Comparison of ENCODE assay signal across 19 cellular contexts in the genomic region with DNA sequence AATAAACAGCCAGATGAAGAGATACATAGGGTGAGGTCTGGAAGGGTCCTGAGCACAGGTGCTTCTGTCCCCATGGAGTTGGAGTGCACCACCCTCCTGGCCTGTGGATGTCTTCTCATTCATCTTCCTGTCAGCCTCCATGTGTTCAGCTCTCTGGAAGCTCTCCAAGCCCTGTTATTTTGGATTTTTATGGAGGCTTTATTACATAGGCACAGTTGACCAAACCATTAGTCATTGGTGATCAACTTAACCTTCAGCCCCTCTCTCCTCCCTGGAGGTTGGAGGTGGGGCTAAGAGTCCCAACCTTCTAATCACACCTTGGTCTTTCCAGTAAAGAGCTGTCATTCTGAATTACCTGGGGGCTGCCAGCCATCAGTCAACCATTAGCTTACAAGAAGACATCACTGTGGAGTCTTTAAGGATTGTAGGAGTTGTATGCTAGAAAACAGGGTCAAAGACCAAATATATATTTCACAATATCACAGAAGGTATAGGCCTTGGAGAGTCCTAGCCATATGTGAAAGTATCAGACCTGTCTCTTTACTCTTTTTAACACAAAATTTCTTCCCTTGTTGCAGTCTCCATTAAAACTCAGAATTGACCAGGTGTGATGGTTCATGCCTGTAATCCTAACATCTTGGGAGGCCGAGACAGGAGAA. TPM values are rescaled to one million over a fixed set of nuclear protein-coding genes. Genes with fewer than 3 reads are reported as not detected.
DNase-seq lines count a peak whose midpoint lies in the region; ATAC-seq, FAIRE-seq and TF ChIP-seq lines count a peak whose summit lies in the region.
"Had no signal": no experiment of that assay in that cellular context is flagged by ENCODE, and none has a peak within 500 bp of the region (broad histone marks: within the 10 kb centered on the region; RNA-seq: fewer than 3 reads in every experiment).

No MANE protein-coding gene starts in this region.

- H3K4me1 Mint-ChIP-seq in naive thymus-derived CD8-positive, alpha-beta T cell: peaks cover 24 to 31% (median 30%) of the 10 kb centered on the region in 4 donors

- peak overlapping the region; percentile 31 to 88 (median 72) for H3K27ac Mint-ChIP-seq in naive thymus-derived CD8-positive, alpha-beta T cell
- H3K27ac Mint-ChIP-seq: activated CD4-positive, alpha-beta memory T cell treated with anti-CD3 and anti-CD28 coated beads, Interleukin-2, amount 10 ng/mL, durations not matched to agents 7 days and 5 days had no signal

- no peaks in the 10 kb centered on the region for H3K36me3 ChIP-seq in bronchial epithelial cell (ENCODE audit: control insufficient read depth, insufficient read depth, low read length)
- H3K36me3 ChIP-seq: sigmoid colon had no signal

- ATAC-seq in naive thymus-derived CD8-positive, alpha-beta T cell: no peak
- ATAC-seq in GM21528 (IDR thresholded peaks at IDR 0.05; ENCODE audit: low FRiP score, unreplicated experiment) (no peak), HG03565 (IDR thresholded peaks at IDR 0.05; ENCODE audit: unreplicated experiment) (no peak)

- H3K36me3 Mint-ChIP-seq in naive thymus-derived CD8-positive, alpha-beta T cell: peaks cover 10 to 16% (median 14%) of the 10 kb centered on the region in 3 donors

- CTCF ChIA-PET in RWPE1 (lab: Yijun Ruan, JAX): interaction anchor here (0.8 kb wide), 1 partner anchor 16 kb away, joined by 3 read pairs; no protein-coding TSS in a partner anchor

- H3K27me3 Mint-ChIP-seq in naive thymus-derived CD8-positive, alpha-beta T cell: no peaks in the 10 kb centered on the region
- H3K27me3 Mint-ChIP-seq: activated CD4-positive, alpha-beta memory T cell treated with anti-CD3 and anti-CD28 coated beads, Interleukin-2, amount 10 ng/mL, durations not matched to agents 7 days and 5 days had no signal

- peak overlapping the region in 5 of 10 donors; percentile 13 to 63 (median 39) for H3K4me3 Mint-ChIP-seq in naive thymus-derived CD8-positive, alpha-beta T cell
- H3K4me3 Mint-ChIP-seq: activated CD4-positive, alpha-beta memory T cell treated with anti-CD3 and anti-CD28 coated beads, Interleukin-2, amount 10 ng/mL, durations not matched to agents 7 days and 5 days had no signal

- no peak for TF ChIP-seq CTCF in bronchial epithelial cell (IDR thresholded peaks at IDR 0.05; ENCODE audit: insufficient read depth, low read length, severe bottlenecking)
- no peak for TF ChIP-seq CTCF in RWPE1 (conservative IDR thresholded peaks at IDR 0.05; ENCODE audit: low read depth)

- no peaks in the 10 kb centered on the region for H3K27me3 ChIP-seq in bronchial epithelial cell (ENCODE audit: control insufficient read depth, insufficient read depth, low read length)
- H3K27me3 ChIP-seq: BLaER1 treated with 17β-estradiol and CSF1 and Interleukin-3, amounts not matched to agents 10 nM and 100 nM; sigmoid colon; testis had no signal

- no peak for FAIRE-seq in bronchial epithelial cell (lab: Jason Lieb, UNC)

- peaks cover 0 to 15% (median 13%) of the 10 kb centered on the region in 9 donors for H3K9me3 Mint-ChIP-seq in naive thymus-derived CD8-positive, alpha-beta T cell

- POLR2A ChIA-PET in naive thymus-derived CD8-positive, alpha-beta T cell (lab: Charles Lee): interaction anchor here (1.7 kb wide), 1 partner anchor 14 kb away, joined by 7 read pairs; no protein-coding TSS in a partner anchor
- POLR2A ChIA-PET in RWPE1 (lab: Yijun Ruan, JAX; ENCODE audit: low non-redundant PET): no interaction called here

- DNase-seq in NCI-H2227 (lab: John Stamatoyannopoulos, UW; ENCODE audit: unreplicated experiment): peak; percentile 23
- no peak for DNase-seq in NCI-H2227 treated with DMSO at 0.1 percent for 48 hours (lab: John Stamatoyannopoulos, UW)
- DNase-seq in HT1080 (ENCODE audit: low read depth): peak; percentile 74
- DNase-seq in bronchial epithelial cell (ENCODE audit: low read depth): peak; percentile 46
- DNase-seq in naive thymus-derived CD8-positive, alpha-beta T cell: no peak
- no peak for DNase-seq in RWPE1 (ENCODE audit: low spot score)
- DNase-seq: activated CD4-positive, alpha-beta memory T cell treated with anti-CD3 and anti-CD28 coated beads, Interleukin-2, amount 10 ng/mL, durations not matched to agents 7 days and 5 days; anterior cingulate cortex; DMS79; NCI-H1092; sigmoid colon; stimulated activated CD4-positive, alpha-beta T cell treated with anti-CD3 and anti-CD28 coated beads, Interleukin-4, amount 100 ng/mL, for 1 hour; stimulated activated CD8-positive, alpha-beta memory T cell treated with anti-CD3 and anti-CD28 coated beads, Interleukin-4, amount 100 ng/mL, for 48 hours; testis had no signal

- no peak overlapping the region for H3K4me3 ChIP-seq in bronchial epithelial cell (ENCODE audit: low read depth, low read length)
- H3K4me3 ChIP-seq: BLaER1 treated with 17β-estradiol and CSF1 and Interleukin-3, amounts not matched to agents 10 nM and 100 nM; coronary artery; sigmoid colon; testis had no signal

- H3K27ac ChIP-seq in RWPE1: no peak overlapping the region
- H3K27ac ChIP-seq: 22Rv1; BLaER1 treated with 17β-estradiol and CSF1 and Interleukin-3, amounts not matched to agents 10 nM and 100 nM; coronary artery; sigmoid colon; testis had no signal

RNA-seq across cellular contexts. Expression of gene MCFD2, which starts 7.5 kb away (rescaled TPM):
- total RNA-seq in HT1080 (2014; rRNA removed; shearing (Covaris generic)): 276 and 350 TPM in 2 replicates
- polyA plus RNA-seq in HT1080 (2015; cell fraction: cytosol; rRNA removed): 248 and 280 TPM in 2 replicates
- polyA plus RNA-seq in HT1080 (2015; cell fraction: nucleus; rRNA removed): 207 and 225 TPM in 2 replicates
- total RNA-seq in bronchial epithelial cell: 71.9 and 105 TPM in 2 replicates
- total RNA-seq in naive thymus-derived CD8-positive, alpha-beta T cell: 10 to 100 TPM; 37.5 to 42.4 TPM
- 10 to 100 TPM; 23.5 to 29.1 (median 26.2) TPM for polyA plus RNA-seq in naive thymus-derived CD8-positive, alpha-beta T cell

RNA-seq across cellular contexts. Expression of gene TTC7A, which starts 17.9 kb away (rescaled TPM):
- total RNA-seq in HT1080 (2014; rRNA removed; shearing (Covaris generic)): 11.2 and 12.1 TPM in 2 replicates
- polyA plus RNA-seq in HT1080 (2015; cell fraction: cytosol; rRNA removed): 12.1 and 12.2 TPM in 2 replicates
- 28.9 and 30.5 TPM in 2 replicates for polyA plus RNA-seq in HT1080 (2015; cell fraction: nucleus; rRNA removed)
- 12.3 and 16.1 TPM in 2 replicates for total RNA-seq in bronchial epithelial cell
- total RNA-seq in naive thymus-derived CD8-positive, alpha-beta T cell: 10 to 100 TPM; 40.6 to 44.9 TPM
- 10 to 100 TPM in 1 of 3 donors, 1 to 10 TPM in 2; 6.2 to 16.2 (median 9.3) TPM for polyA plus RNA-seq in naive thymus-derived CD8-positive, alpha-beta T cell

Comparison
In these comparisons a context has a peak if more than half of its experiments do, and no peak if none do; other contexts are left out.
1. DNase-seq: peak in NCI-H2227 (single experiment), HT1080 (single experiment) and bronchial epithelial cell (single experiment); none in NCI-H2227 treated with DMSO at 0.1 percent for 48 hours (single experiment), naive thymus-derived CD8-positive, alpha-beta T cell (0 of 10) and RWPE1 (single experiment).